18 cellular contexts compared by ENCODE assay signal in the genomic region with DNA sequence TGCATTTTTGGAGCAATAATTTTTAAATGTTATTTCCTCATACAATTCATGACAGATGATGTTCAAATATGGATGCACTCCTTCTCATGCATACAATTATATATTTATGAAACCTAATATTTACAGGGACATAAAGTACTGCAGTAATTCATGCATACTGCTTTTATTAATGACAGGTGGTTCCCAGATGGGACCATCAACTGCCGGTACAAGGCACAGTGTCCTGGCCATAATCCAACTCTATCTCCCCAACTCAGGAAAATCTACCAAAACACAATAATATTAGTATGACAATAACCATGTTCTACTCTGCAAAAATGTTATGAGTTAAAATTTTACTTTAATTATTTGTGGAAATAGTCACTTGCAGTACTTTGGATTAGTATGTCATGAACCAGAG.
"Had no signal": no experiment of that assay in that cellular context is flagged by ENCODE, and none has a peak within 500 bp of the region (broad histone marks: within the 10 kb centered on the region; RNA-seq: fewer than 3 reads in every experiment).

No MANE protein-coding gene starts in this region.

- H3K27me3 ChIP-seq: heart left ventricle, neutrophil, right lobe of liver, tibial artery, upper lobe of left lung, uterus had no signal

- H3K36me3 ChIP-seq: heart left ventricle, neutrophil, right lobe of liver, tibial artery, upper lobe of left lung, uterus had no signal

- H3K9me3 ChIP-seq: heart left ventricle, mucosa of descending colon, neutrophil, psoas muscle, right lobe of liver, tibial artery, upper lobe of left lung, uterus had no signal

- H3K27ac ChIP-seq: heart left ventricle, neutrophil, psoas muscle, right lobe of liver, tibial artery, upper lobe of left lung, uterus had no signal

- H3K4me3 ChIP-seq: heart left ventricle, mucosa of descending colon, psoas muscle, right lobe of liver, tibial artery, upper lobe of left lung, uterus had no signal

- DNase-seq: endodermal cell; erythroblast; foreskin melanocyte; heart left ventricle; hippocampal formation; mammary epithelial cell; mucosa of descending colon; naive thymus-derived CD8-positive, alpha-beta T cell; psoas muscle; retina; right lobe of liver; stimulated activated CD4-positive, alpha-beta T cell treated with anti-CD3 and anti-CD28 coated beads, Interleukin-15, amount 100 ng/mL, for 24 hours; stimulated activated CD4-positive, alpha-beta T cell treated with anti-CD3 and anti-CD28 coated beads, Interleukin-1b, Interleukin-23, amount 100 ng/mL, for 48 hours; stimulated activated CD4-positive, alpha-beta T cell treated with anti-CD3 and anti-CD28 coated beads, Interleukin-4, amount 100 ng/mL, for 24 hours; tibial artery; upper lobe of left lung; uterus had no signal

- H3K4me1 ChIP-seq: heart left ventricle, psoas muscle, right lobe of liver, tibial artery, upper lobe of left lung, uterus had no signal
